Comparison of ENCODE assay signal across 7 cellular contexts in genomic region chr4:52376107-52376704, GRCh38.
DNase-seq lines count a peak whose midpoint lies in the region; ATAC-seq and TF ChIP-seq lines count a peak whose summit lies in the region.

No MANE protein-coding gene starts in this region.

- POLR2A ChIA-PET in naive thymus-derived CD4-positive, alpha-beta T cell (lab: Charles Lee): no interaction called here

- no peak overlapping the region for H3K4me3 ChIP-seq in OCI-LY3 (ENCODE audit: low read length)
- H3K4me3 ChIP-seq in naive thymus-derived CD4-positive, alpha-beta T cell (ENCODE audit: low read length): no peak overlapping the region

- H3K4me1 Mint-ChIP-seq in HFFc6 (ENCODE audit: low read depth): peaks cover 8% of the 10 kb centered on the region
- peaks cover 0 to 3% (median 0%) of the 10 kb centered on the region in 7 donors for H3K4me1 Mint-ChIP-seq in naive thymus-derived CD4-positive, alpha-beta T cell
- H3K4me1 Mint-ChIP-seq in activated T-helper 17 cell treated with anti-CD3 and anti-CD28 coated beads, Interleukin-2, amount 50 U/mL, for 72 hours: no peaks in the 10 kb centered on the region

- H3K27me3 Mint-ChIP-seq in HFFc6 (ENCODE audit: insufficient read depth): peaks cover 16% of the 10 kb centered on the region
- H3K27me3 Mint-ChIP-seq in naive thymus-derived CD4-positive, alpha-beta T cell: peaks cover 8 to 34% (median 15%) of the 10 kb centered on the region in 5 donors
- H3K27me3 Mint-ChIP-seq in activated T-helper 17 cell treated with anti-CD3 and anti-CD28 coated beads, Interleukin-2, amount 50 U/mL, for 72 hours: peaks cover 18% of the 10 kb centered on the region

- no peak overlapping the region for H3K4me3 Mint-ChIP-seq in HFFc6
- H3K4me3 Mint-ChIP-seq in naive thymus-derived CD4-positive, alpha-beta T cell: no peak overlapping the region
- H3K4me3 Mint-ChIP-seq in activated T-helper 17 cell treated with anti-CD3 and anti-CD28 coated beads, Interleukin-2, amount 50 U/mL, for 72 hours: no peak overlapping the region

- H3K27ac ChIP-seq in OCI-LY3 (ENCODE audit: low read length): no peak overlapping the region
- H3K27ac ChIP-seq in naive thymus-derived CD4-positive, alpha-beta T cell (ENCODE audit: low read depth, low read length): no peak overlapping the region

- DNase-seq in DMS53 treated with DMSO at 0.1 percent for 48 hours (lab: John Stamatoyannopoulos, UW; ENCODE audit: unreplicated experiment): peak; percentile 8
- DNase-seq in HFFc6: peak; percentile 17
- DNase-seq in dermis microvascular lymphatic vessel endothelial cell (ENCODE audit: low read depth in 2 of 2): peak; percentile 44 to 59
- peak in 5 of 9 donors; percentile 17 to 25 (median 21) for DNase-seq in naive thymus-derived CD4-positive, alpha-beta T cell

- no peaks in the 10 kb centered on the region for H3K36me3 Mint-ChIP-seq in HFFc6 (ENCODE audit: low read depth)
- H3K36me3 Mint-ChIP-seq in naive thymus-derived CD4-positive, alpha-beta T cell: no peaks in the 10 kb centered on the region
- H3K36me3 Mint-ChIP-seq in activated T-helper 17 cell treated with anti-CD3 and anti-CD28 coated beads, Interleukin-2, amount 50 U/mL, for 72 hours (ENCODE audit: low read depth): no peaks in the 10 kb centered on the region

- peaks cover 11% of the 10 kb centered on the region; the same call in 1 of the 2 replicates for H3K27me3 ChIP-seq in OCI-LY3 (ENCODE audit: low read depth, low read length)
- peaks cover 0 to 5% of the 10 kb centered on the region in 2 donors for H3K27me3 ChIP-seq in naive thymus-derived CD4-positive, alpha-beta T cell (ENCODE audit: control insufficient read depth in 2 of 2, insufficient read depth in 2 of 2, low read length in 2 of 2)

- H3K27ac Mint-ChIP-seq in HFFc6: no peak overlapping the region
- no peak overlapping the region for H3K27ac Mint-ChIP-seq in naive thymus-derived CD4-positive, alpha-beta T cell
- no peak overlapping the region for H3K27ac Mint-ChIP-seq in activated T-helper 17 cell treated with anti-CD3 and anti-CD28 coated beads, Interleukin-2, amount 50 U/mL, for 72 hours

- H2AFZ ChIP-seq in OCI-LY3 (ENCODE audit: low read depth, low read length): no peak overlapping the region

- no peaks in the 10 kb centered on the region for H3K9me3 ChIP-seq in OCI-LY3 (ENCODE audit: insufficient read depth, low read length)
- H3K9me3 ChIP-seq in naive thymus-derived CD4-positive, alpha-beta T cell (ENCODE audit: control insufficient read depth in 2 of 3, low read length in 3 of 3): no peaks in the 10 kb centered on the region

- H3K4me1 ChIP-seq in OCI-LY3 (ENCODE audit: low read length): no peaks in the 10 kb centered on the region
- H3K4me1 ChIP-seq in naive thymus-derived CD4-positive, alpha-beta T cell (ENCODE audit: control insufficient read depth in 2 of 2, insufficient read depth in 2 of 2, low read length in 2 of 2): no peaks in the 10 kb centered on the region

- intact Hi-C loops in naive thymus-derived CD4-positive, alpha-beta T cell (cut with micrococcal nuclease): loop anchor here (1.0 to 5.0 kb wide), 5 partner anchors 289 to 1858 kb away; no protein-coding TSS in a partner anchor

- H4K20me1 ChIP-seq in OCI-LY3 (ENCODE audit: insufficient read depth, low read length): no peaks in the 10 kb centered on the region

- no peak for ATAC-seq in naive thymus-derived CD4-positive, alpha-beta T cell
- no peak for ATAC-seq in activated T-helper 17 cell treated with anti-CD3 and anti-CD28 coated beads, Interleukin-2, amount 50 U/mL, for 72 hours (replicated peaks)
- no peak for ATAC-seq in GM18858 (IDR thresholded peaks at IDR 0.05; ENCODE audit: unreplicated experiment)

- no peak overlapping the region for H3K9ac ChIP-seq in OCI-LY3 (ENCODE audit: low read length)

- no peaks in the 10 kb centered on the region for H3K79me2 ChIP-seq in OCI-LY3 (ENCODE audit: low read length)

- CTCF ChIA-PET in naive thymus-derived CD4-positive, alpha-beta T cell (lab: Charles Lee): interaction anchor here (0.7 to 2.2 kb wide), 4 partner anchors 15 to 607 kb away, joined by 3 to 10 read pairs (median 3); no protein-coding TSS in a partner anchor

- H3K36me3 ChIP-seq in OCI-LY3 (replicated peaks; ENCODE audit: low read depth, low read length): no peaks in the 10 kb centered on the region
- no peaks in the 10 kb centered on the region for H3K36me3 ChIP-seq in naive thymus-derived CD4-positive, alpha-beta T cell (ENCODE audit: control insufficient read depth in 2 of 3, insufficient read depth in 3 of 3, low read length in 3 of 3)

- no peaks in the 10 kb centered on the region for H3K9me3 Mint-ChIP-seq in HFFc6
- H3K9me3 Mint-ChIP-seq in naive thymus-derived CD4-positive, alpha-beta T cell: peaks cover 0 to 2% (median 0%) of the 10 kb centered on the region in 11 donors
- H3K9me3 Mint-ChIP-seq in activated T-helper 17 cell treated with anti-CD3 and anti-CD28 coated beads, Interleukin-2, amount 50 U/mL, for 72 hours: no peaks in the 10 kb centered on the region

- H3K4me2 ChIP-seq in OCI-LY3 (ENCODE audit: low read length): no peak overlapping the region

- TF ChIP-seq CTCF in HFFc6 (IDR thresholded peaks at IDR 0.05) (peak; percentile 89), OCI-LY3 (IDR thresholded peaks at IDR 0.05; ENCODE audit: low read depth, low read length) (peak; percentile 74)
